ENCODE assay signal across 14 cellular contexts in genomic region chr11:68255526-68255925, GRCh38.
"Had no signal": no experiment of that assay in that cellular context is flagged by ENCODE, and none has a peak within 500 bp of the region (broad histone marks: within the 10 kb centered on the region; RNA-seq: fewer than 3 reads in every experiment).

No MANE protein-coding gene starts in this region.

- H3K27ac ChIP-seq: suprapubic skin had no signal

- DNase-seq: activated CD4-positive, CD25-positive, alpha-beta regulatory T cell; activated effector memory CD4-positive, alpha-beta T cell treated with Interleukin-2 at 50 U/mL for 16 hours; activated T-cell treated with anti-CD3 and anti-CD28 coated beads, Interleukin-2, amount 50 U/mL, for 24 hours; dermis blood vessel endothelial cell; foreskin melanocyte; posterior cingulate gyrus; sigmoid colon; stimulated activated CD4-positive, alpha-beta T cell treated with anti-CD3 and anti-CD28 coated beads, Interleukin-12 subunit alpha, Interleukin-12 subunit beta, amount 100 ng/mL, for 4 hours; stimulated activated naive CD4-positive, alpha-beta T cell treated with Interleukin-2 at 50 U/mL for 16 hours had no signal

- FAIRE-seq: islet of Langerhans had no signal

- H3K36me3 ChIP-seq: suprapubic skin had no signal

- H3K4me3 ChIP-seq: left ventricle myocardium inferior, sigmoid colon, suprapubic skin had no signal

- H3K27me3 ChIP-seq: brain microvascular endothelial cell, heart right ventricle, sigmoid colon, suprapubic skin had no signal

- H3K9me3 ChIP-seq: left ventricle myocardium inferior, sigmoid colon, suprapubic skin had no signal
